In genomic region chr17:80981929-80982425, GRCh38 we compare ENCODE assay signal across 6 cellular contexts.
"Had no signal": no experiment of that assay in that cellular context is flagged by ENCODE, and none has a peak within 500 bp of the region (broad histone marks: within the 10 kb centered on the region; RNA-seq: fewer than 3 reads in every experiment).

No MANE protein-coding gene starts in this region.

- DNase-seq: foreskin keratinocyte; mesenchymal stem cell; stimulated activated CD4-positive, alpha-beta T cell treated with anti-CD3 and anti-CD28 coated beads, Interleukin-4, amount 100 ng/mL, for 24 hours had no signal

- FAIRE-seq: islet of Langerhans had no signal

- H3K9me3 ChIP-seq: ascending aorta, left lung had no signal

- H3K27ac ChIP-seq: ascending aorta, foreskin keratinocyte, left lung had no signal

- H3K27me3 ChIP-seq: ascending aorta had no signal

- H3K4me1 ChIP-seq: foreskin keratinocyte had no signal

- H3K4me3 ChIP-seq: left lung had no signal

- H3K36me3 ChIP-seq: ascending aorta, left lung had no signal
